Comparison of ENCODE assay signal across 8 cellular contexts in genomic region chr17:44014133-44014436, GRCh38. TPM values are rescaled to one million over a fixed set of nuclear protein-coding genes. Genes with fewer than 3 reads are reported as not detected.
DNase-seq lines count a peak whose midpoint lies in the region; ATAC-seq and TF ChIP-seq lines count a peak whose summit lies in the region.

No MANE protein-coding gene starts in this region.

- no peaks in the 10 kb centered on the region for H3K27me3 ChIP-seq in A673 (replicated peaks; ENCODE audit: insufficient read depth, low read depth, low read length, poor library complexity)
- no peaks in the 10 kb centered on the region for H3K27me3 ChIP-seq in HUES64 (ENCODE audit: insufficient read depth, low read length)
- H3K27me3 ChIP-seq in muscle layer of colon (ENCODE audit: control insufficient read depth in 1 of 2, insufficient read depth in 2 of 2, low read length in 2 of 2): no peaks in the 10 kb centered on the region

- H3K36me3 ChIP-seq in A673 (ENCODE audit: insufficient read depth, low read length, poor library complexity, severe bottlenecking) (no peaks in the 10 kb centered on the region), HUES64 (ENCODE audit: insufficient read depth, low read length) (peaks cover 15% of the 10 kb centered on the region), muscle layer of colon (ENCODE audit: insufficient read depth, low read length) (peaks cover 14% of the 10 kb centered on the region)

- intact Hi-C loops in A673 (cut with micrococcal nuclease; ENCODE audit: unreplicated experiment): no loop called here

- no peaks in the 10 kb centered on the region for H3K4me1 ChIP-seq in A673 (ENCODE audit: insufficient read depth, low read length, poor library complexity, severe bottlenecking)
- 0 out of 2 replicates have a peak, but pooled peaks cover 4% of the 10 kb centered on the region for H3K4me1 ChIP-seq in HUES64 (ENCODE audit: insufficient read depth, low read length)
- peaks cover 8% of the 10 kb centered on the region for H3K4me1 ChIP-seq in muscle layer of colon (ENCODE audit: insufficient read depth, low read length)

- H3K9ac ChIP-seq in HUES64 (ENCODE audit: low read depth, low read length): peak overlapping the region; percentile 95
- H3K9ac ChIP-seq in muscle layer of colon (ENCODE audit: low read length): peak overlapping the region; percentile 75

- WGBS in HUES64: 11% methylated on average over 12 of the region's 12 CpGs

- peak overlapping the region; percentile 82 for H3K4me3 ChIP-seq in A673 (ENCODE audit: low read depth, low read length, poor library complexity, severe bottlenecking)
- peak overlapping the region; percentile 93 for H3K4me3 ChIP-seq in HUES64 (ENCODE audit: low read length)
- H3K4me3 ChIP-seq in choroid plexus epithelial cell (ENCODE audit: low read depth, low read length): peak overlapping the region; percentile 91
- H3K4me3 ChIP-seq in muscle layer of colon (ENCODE audit: low read depth in 1 of 2, low read length in 2 of 2): peak overlapping the region; percentile 60 to 97

- H3K9me3 ChIP-seq in A673 (ENCODE audit: low read depth, low read length, poor library complexity, severe bottlenecking): no peaks in the 10 kb centered on the region
- no peaks in the 10 kb centered on the region for H3K9me3 ChIP-seq in HUES64 (ENCODE audit: insufficient read depth, low read depth, low read length)
- no peaks in the 10 kb centered on the region for H3K9me3 ChIP-seq in muscle layer of colon (ENCODE audit: low read length)

- H3K27ac ChIP-seq in A673 (ENCODE audit: low read depth, low read length, poor library complexity, severe bottlenecking) (peak overlapping the region; percentile 82), HUES64 (ENCODE audit: low read depth, low read length) (peak overlapping the region; percentile 93), muscle layer of colon (ENCODE audit: low read depth, low read length) (no peak overlapping the region)

- TF ChIP-seq CTCF in A673 (conservative IDR thresholded peaks at IDR 0.05; ENCODE audit: low read depth, low read length): no peak
- TF ChIP-seq CTCF in choroid plexus epithelial cell (conservative IDR thresholded peaks at IDR 0.05; ENCODE audit: low read depth, low read length): no peak

- no peak for ATAC-seq in HG03442 (IDR thresholded peaks at IDR 0.05; ENCODE audit: unreplicated experiment)

- DNase-seq in A673 (ENCODE audit: low spot score) (no peak), choroid plexus epithelial cell (ENCODE audit: low read depth) (no peak), superior temporal gyrus (ENCODE audit: extremely low spot score) (no peak), NCI-H146 (lab: John Stamatoyannopoulos, UW) (no peak), NCI-H1092 (lab: John Stamatoyannopoulos, UW) (no peak)

- POLR2A ChIA-PET in A673 (lab: Charles Lee; ENCODE audit: low non-redundant PET): no interaction called here

- no TSS peak for BruUV-seq in A673 (replicated peaks; lab: Mats Ljungman, UMichigan)

- CTCF ChIA-PET in A673 (lab: Charles Lee): no interaction called here

RNA-seq across cellular contexts. Expression of gene TMEM101, which starts 0.7 kb away (rescaled TPM):
- 12.7 TPM in 2 replicates for total RNA-seq in A673 (2021)
- 12.0 TPM for polyA plus RNA-seq in HUES64 (2013, experiment 1 of 2)
- polyA plus RNA-seq in HUES64 (2013, experiment 2 of 2): 18.2 TPM

RNA-seq across cellular contexts. Expression of gene NAGS, which starts 9.7 kb away (rescaled TPM):
- total RNA-seq in A673 (2021): 0.24 and 0.50 TPM in 2 replicates
- 2.2 TPM for polyA plus RNA-seq in HUES64 (2013, experiment 1 of 2)
- polyA plus RNA-seq in HUES64 (2013, experiment 2 of 2): 1.2 TPM

RNA-seq across cellular contexts. Expression of gene LSM12, which starts 52.4 kb away (rescaled TPM):
- total RNA-seq in A673 (2021): 47.5 and 52.5 TPM in 2 replicates
- 80.8 TPM for polyA plus RNA-seq in HUES64 (2013, experiment 1 of 2)
- 75.9 TPM for polyA plus RNA-seq in HUES64 (2013, experiment 2 of 2)

RNA-seq across cellular contexts. Expression of gene G6PC3, which starts 56.5 kb away (rescaled TPM):
- 47.0 and 57.9 TPM in 2 replicates for total RNA-seq in A673 (2021)
- polyA plus RNA-seq in HUES64 (2013, experiment 1 of 2): 112 TPM
- polyA plus RNA-seq in HUES64 (2013, experiment 2 of 2): 123 TPM
